ENCODE assay signal across 9 cellular contexts in the genomic region with DNA sequence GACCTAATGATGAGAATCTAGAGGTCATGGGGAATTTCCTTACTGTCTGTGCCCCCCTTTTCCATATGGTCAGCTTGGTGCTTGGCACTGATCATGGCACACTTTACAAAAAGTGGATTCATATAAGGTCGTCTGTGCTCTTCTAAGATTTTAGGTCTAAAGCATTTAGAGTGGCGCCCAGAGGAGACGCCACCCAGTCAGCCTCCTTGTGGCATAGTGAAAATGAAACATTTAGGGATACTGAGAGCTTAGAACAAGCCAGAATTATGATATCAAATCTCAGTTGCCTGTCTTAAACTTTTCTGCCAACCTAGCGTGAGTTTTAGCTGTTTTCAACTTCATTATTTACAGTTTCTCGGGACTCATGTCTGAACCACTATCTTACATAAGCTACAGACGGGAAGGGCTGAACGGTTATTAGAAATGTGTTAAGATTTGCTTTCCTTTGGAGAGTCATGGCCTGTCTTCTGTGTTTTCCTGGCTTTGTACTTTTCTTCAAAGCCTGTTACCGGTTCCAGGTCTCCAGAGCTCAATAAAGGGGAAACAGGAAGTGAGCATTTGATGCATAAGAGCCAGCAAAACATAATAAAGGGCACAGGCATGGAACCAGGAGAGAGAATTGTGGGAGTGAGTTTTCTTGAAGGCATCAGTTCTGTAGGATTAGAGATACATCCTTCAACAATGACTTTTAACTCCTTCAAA. TPM values are rescaled to one million over a fixed set of nuclear protein-coding genes. Genes with fewer than 3 reads are reported as not detected.
A peak's percentile ranks its signal among the peaks of the same experiment; 100 is the strongest.
DNase-seq lines count a peak whose midpoint lies in the region; ATAC-seq, FAIRE-seq and TF ChIP-seq lines count a peak whose summit lies in the region.
"Had no signal": no experiment of that assay in that cellular context is flagged by ENCODE, and none has a peak within 500 bp of the region (broad histone marks: within the 10 kb centered on the region; RNA-seq: fewer than 3 reads in every experiment).

No MANE protein-coding gene starts in this region.

- DNase-seq in Calu3 (no peak), T-cell (no peak), kidney (no peak), putamen (ENCODE audit: low spot score) (no peak), NCI-H2227 (lab: John Stamatoyannopoulos, UW; ENCODE audit: unreplicated experiment) (no peak), KG1 (lab: John Stamatoyannopoulos, UW) (no peak)

- TF ChIP-seq CTCF in Calu3 (IDR thresholded peaks at IDR 0.05; ENCODE audit: unreplicated experiment) (no peak), kidney (IDR thresholded peaks at IDR 0.05; ENCODE audit: borderline replicate concordance, extremely low read depth, insufficient read depth) (no peak)

- FAIRE-seq in kidney (lab: Jason Lieb, UNC) = no peak
- FAIRE-seq: bronchial epithelial cell had no signal

- H3K4me1 ChIP-seq in kidney (ENCODE audit: control insufficient read depth in 1 of 2, insufficient read depth in 1 of 2, low read depth in 1 of 2, low read length in 2 of 2) = peaks cover 12% of the 10 kb centered on the region in 2 donors

- BruUV-seq in Calu3 (replicated peaks; lab: Mats Ljungman, UMichigan) = no TSS peak

- H3K4me1 Mint-ChIP-seq in Calu3 (ENCODE audit: low read depth, unreplicated experiment) (peaks cover 28% of the 10 kb centered on the region), T-cell (peaks cover 16 to 23% (median 19%) of the 10 kb centered on the region in 3 donors)

- no peaks in the 10 kb centered on the region for H3K9me3 Mint-ChIP-seq in Calu3 (ENCODE audit: low read depth, unreplicated experiment)
- H3K9me3 Mint-ChIP-seq in T-cell = no peaks in the 10 kb centered on the region

- POLR2A ChIA-PET in T-cell (lab: Charles Lee) = no interaction called here

- intact Hi-C loops in Calu3 (cut with micrococcal nuclease; ENCODE audit: unreplicated experiment) (loop anchor here (5.0 kb wide), 1 partner anchor 85 kb away; no protein-coding TSS in a partner anchor), kidney (cut with DNase I) (no loop called here)

- CTCF ChIA-PET in Calu3 (lab: Charles Lee) = interaction anchor here (0.8 to 3.2 kb wide), 4 partner anchors 14 to 99 kb away, joined by 3 to 16 read pairs (median 8); a partner anchor contains a TSS
- CTCF ChIA-PET in T-cell (lab: Charles Lee) = interaction anchor here in 1 of 2 donors (1.6 kb wide), 1 partner anchor 99 kb away, joined by 5 read pairs; no protein-coding TSS in a partner anchor

- no peaks in the 10 kb centered on the region for H3K36me3 ChIP-seq in kidney (ENCODE audit: control insufficient read depth in 1 of 2, insufficient read depth in 2 of 2, low read length in 2 of 2)

- peak overlapping the region; percentile 34 for H3K4me3 Mint-ChIP-seq in Calu3 (ENCODE audit: low read depth, unreplicated experiment)
- peak overlapping the region; percentile 25 to 60 (median 55) for H3K4me3 Mint-ChIP-seq in T-cell

- ATAC-seq in GM21825 (IDR thresholded peaks at IDR 0.05; ENCODE audit: unreplicated experiment) (peak; percentile 22), T-cell (replicated peaks in 1 of 4) (peak in 2 of 4 experiments; percentile 32 to 37), HG03442 (IDR thresholded peaks at IDR 0.05; ENCODE audit: unreplicated experiment) (no peak)

- H3K9me3 ChIP-seq in kidney (ENCODE audit: control insufficient read depth in 1 of 2, low read length in 2 of 2) = no peaks in the 10 kb centered on the region

- H3K27ac ChIP-seq in kidney (ENCODE audit: low read depth in 2 of 2, low read length in 2 of 2) = peak overlapping the region; percentile 87 to 89

- peak overlapping the region in 1 of 2 donors; percentile 43 for H3K9ac ChIP-seq in kidney (ENCODE audit: low read length in 2 of 2)

- peak overlapping the region in 1 of 2 donors; percentile 12 for H3K4me3 ChIP-seq in kidney (ENCODE audit: low read length in 2 of 2)

- H3K36me3 Mint-ChIP-seq in Calu3 (ENCODE audit: insufficient read depth, unreplicated experiment) = no peaks in the 10 kb centered on the region
- no peaks in the 10 kb centered on the region for H3K36me3 Mint-ChIP-seq in T-cell

- no peaks in the 10 kb centered on the region for H3K27me3 Mint-ChIP-seq in Calu3 (ENCODE audit: unreplicated experiment)
- no peaks in the 10 kb centered on the region for H3K27me3 Mint-ChIP-seq in T-cell

- H3K27ac Mint-ChIP-seq in Calu3 (ENCODE audit: unreplicated experiment) (peak overlapping the region; percentile 43), T-cell (peak overlapping the region; percentile 87 to 88)

RNA-seq across cellular contexts. Expression of a gene that starts 13.7 kb away (rescaled TPM):
- total RNA-seq in Calu3 (2022) (27.1 and 27.5 TPM in 2 replicates), T-cell (1 to 10 TPM; 5.5 to 7.8 (median 7.5) TPM), kidney (23.1 TPM)
- 10.8 TPM for polyA plus RNA-seq in kidney (ENCODE audit: insufficient read depth, low read depth, low replicate concordance)

RNA-seq across cellular contexts. Expression of a gene that starts 27.6 kb away (rescaled TPM):
- total RNA-seq in Calu3 (2022) (95.4 and 97.3 TPM in 2 replicates), T-cell (100 to 1,000 TPM in 4 of 5 donors, 10 to 100 TPM in 1; 97.7 to 120 (median 108) TPM), kidney (60.0 TPM)
- polyA plus RNA-seq in kidney (ENCODE audit: insufficient read depth, low read depth, low replicate concordance) = 32.6 TPM
